Comparison of ENCODE assay signal across 18 cellular contexts in genomic region chr13:32951580-32951979, GRCh38.
DNase-seq lines count a peak whose midpoint lies in the region; ATAC-seq and TF ChIP-seq lines count a peak whose summit lies in the region.
"Had no signal": no experiment of that assay in that cellular context is flagged by ENCODE, and none has a peak within 500 bp of the region (broad histone marks: within the 10 kb centered on the region; RNA-seq: fewer than 3 reads in every experiment).

No MANE protein-coding gene starts in this region.

- H3K27ac Mint-ChIP-seq in osteocyte (ENCODE audit: unreplicated experiment): no peak overlapping the region
- no peak overlapping the region for H3K27ac Mint-ChIP-seq in stimulated activated memory B cell treated with anti-CD40 and anti-IgM and Interleukin-4, amounts not matched to agents 10 μg/mL and 1 μg/mL and 100 μg/mL, for 72 hours
- H3K27ac Mint-ChIP-seq: CD8-positive, alpha-beta T cell had no signal

- peaks cover 15% of the 10 kb centered on the region for H3K27me3 Mint-ChIP-seq in osteocyte (ENCODE audit: unreplicated experiment)
- H3K27me3 Mint-ChIP-seq in stimulated activated memory B cell treated with anti-CD40 and anti-IgM and Interleukin-4, amounts not matched to agents 10 μg/mL and 1 μg/mL and 100 μg/mL, for 72 hours: peaks cover 18% of the 10 kb centered on the region

- no peaks in the 10 kb centered on the region for H3K36me3 ChIP-seq in MG63
- H3K36me3 ChIP-seq: HAP-1 had no signal

- no peaks in the 10 kb centered on the region for H3K9me3 Mint-ChIP-seq in osteocyte (ENCODE audit: unreplicated experiment)
- no peaks in the 10 kb centered on the region for H3K9me3 Mint-ChIP-seq in stimulated activated memory B cell treated with anti-CD40 and anti-IgM and Interleukin-4, amounts not matched to agents 10 μg/mL and 1 μg/mL and 100 μg/mL, for 72 hours
- H3K9me3 Mint-ChIP-seq: CD8-positive, alpha-beta T cell had no signal

- H3K9me3 ChIP-seq in MG63: no peaks in the 10 kb centered on the region
- H3K9me3 ChIP-seq: HAP-1 had no signal

- H3K36me3 Mint-ChIP-seq in osteocyte (ENCODE audit: unreplicated experiment): no peaks in the 10 kb centered on the region
- H3K36me3 Mint-ChIP-seq in stimulated activated memory B cell treated with anti-CD40 and anti-IgM and Interleukin-4, amounts not matched to agents 10 μg/mL and 1 μg/mL and 100 μg/mL, for 72 hours: no peaks in the 10 kb centered on the region
- H3K36me3 Mint-ChIP-seq: CD8-positive, alpha-beta T cell had no signal

- H3K4me3 Mint-ChIP-seq in osteocyte (ENCODE audit: unreplicated experiment): no peak overlapping the region
- H3K4me3 Mint-ChIP-seq in stimulated activated memory B cell treated with anti-CD40 and anti-IgM and Interleukin-4, amounts not matched to agents 10 μg/mL and 1 μg/mL and 100 μg/mL, for 72 hours: no peak overlapping the region
- H3K4me3 Mint-ChIP-seq: CD8-positive, alpha-beta T cell had no signal

- H3K4me3 ChIP-seq in MG63: no peak overlapping the region
- H3K4me3 ChIP-seq: HAP-1, PC-9, SK-N-MC had no signal

- no peaks in the 10 kb centered on the region for H3K4me1 Mint-ChIP-seq in osteocyte (ENCODE audit: unreplicated experiment)
- H3K4me1 Mint-ChIP-seq in stimulated activated memory B cell treated with anti-CD40 and anti-IgM and Interleukin-4, amounts not matched to agents 10 μg/mL and 1 μg/mL and 100 μg/mL, for 72 hours: no peaks in the 10 kb centered on the region

- DNase-seq in NCI-H2171 treated with DMSO at 0.1 percent for 48 hours (lab: John Stamatoyannopoulos, UW): peak; percentile 34
- no peak for DNase-seq in NCI-H2171 (lab: John Stamatoyannopoulos, UW)
- peak; percentile 30 to 76 for DNase-seq in NCI-H1930 (lab: John Stamatoyannopoulos, UW)
- peak; percentile 100 for DNase-seq in NCI-H748 (lab: John Stamatoyannopoulos, UW; ENCODE audit: unreplicated experiment)
- DNase-seq in osteocyte (ENCODE audit: extremely low spot score, unreplicated experiment): peak; percentile 42
- DNase-seq in cerebellum (ENCODE audit: low spot score): no peak
- no peak for DNase-seq in MG63
- DNase-seq: CD8-positive, alpha-beta T cell; IMR-90; Karpas-422; MM.1S; NCI-H1105 treated with DMSO at 0.1 percent for 48 hours; NCI-H526 treated with DMSO at 0.1 percent for 48 hours; PC-9; T-helper 9 cell had no signal

- TF ChIP-seq CTCF in osteocyte (IDR thresholded peaks at IDR 0.05): no peak

- H3K27me3 ChIP-seq in MG63: no peaks in the 10 kb centered on the region

- ATAC-seq in stimulated activated memory B cell treated with anti-CD40 and anti-IgM and Interleukin-4, amounts not matched to agents 10 μg/mL and 1 μg/mL and 100 μg/mL, for 72 hours: no peak
- ATAC-seq: CD8-positive, alpha-beta T cell had no signal

Comparison
In these comparisons a context has a peak if more than half of its experiments do, and no peak if none do; other contexts are left out.
1. DNase-seq: peak in NCI-H2171 treated with DMSO at 0.1 percent for 48 hours (single experiment), NCI-H1930 (2 of 2), NCI-H748 (single experiment) and osteocyte (single experiment); none in NCI-H2171 (single experiment), cerebellum (single experiment) and MG63 (single experiment).